In the genomic region with DNA sequence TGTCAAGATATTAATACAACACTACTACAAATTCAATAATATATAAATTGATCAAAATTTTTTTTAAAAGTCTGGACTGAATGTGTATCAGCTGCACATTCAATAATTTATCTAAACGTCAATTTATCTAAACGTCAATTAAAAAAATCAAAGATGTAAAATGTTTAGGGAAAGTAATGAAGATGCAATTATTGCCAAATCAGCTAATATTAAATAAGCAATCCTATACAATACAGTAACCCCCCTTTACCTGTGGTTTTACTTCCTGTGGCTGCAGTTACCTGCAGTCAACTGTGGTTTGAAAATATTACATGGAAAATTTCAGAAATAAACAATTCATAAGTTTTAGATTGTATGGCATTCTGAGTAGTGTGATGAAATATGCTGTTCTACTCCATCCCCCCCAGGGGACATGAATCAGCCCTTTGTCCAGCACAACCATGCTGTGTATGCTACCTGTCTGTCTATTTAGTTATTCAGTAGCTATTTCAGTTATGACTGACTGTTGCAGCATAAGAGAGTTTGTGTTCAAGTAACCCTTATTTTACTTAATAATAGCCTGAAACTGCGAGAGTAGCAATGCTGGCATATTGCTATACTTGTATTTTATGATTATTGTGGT, we compare ENCODE assay signal across 16 cellular contexts.
DNase-seq lines count a peak whose midpoint lies in the region; ATAC-seq, FAIRE-seq and TF ChIP-seq lines count a peak whose summit lies in the region.
"Had no signal": no experiment of that assay in that cellular context is flagged by ENCODE, and none has a peak within 500 bp of the region (broad histone marks: within the 10 kb centered on the region; RNA-seq: fewer than 3 reads in every experiment).

No MANE protein-coding gene starts in this region.

- H3K9ac ChIP-seq in HepG2 (ENCODE audit: insufficient read depth, low read depth, low read length) (no peak overlapping the region), adipocyte (ENCODE audit: low read length) (no peak overlapping the region)

- no peaks in the 10 kb centered on the region for H3K27me3 ChIP-seq in HepG2 (ENCODE audit: control insufficient read depth in 1 of 2, insufficient read depth in 2 of 2, low read length in 2 of 2)
- no peaks in the 10 kb centered on the region for H3K27me3 ChIP-seq in right lobe of liver
- no peaks in the 10 kb centered on the region for H3K27me3 ChIP-seq in adipocyte (replicated peaks; ENCODE audit: control insufficient read depth, insufficient read depth, low read length)

- H3K9me3 ChIP-seq in HepG2 (ENCODE audit: low read length) (no peaks in the 10 kb centered on the region), right lobe of liver (no peaks in the 10 kb centered on the region), adipocyte (ENCODE audit: control insufficient read depth, low read length) (no peaks in the 10 kb centered on the region)
- H3K9me3 ChIP-seq: HAP-1 had no signal

- TF ChIP-seq RAD21 in HepG2 (CRISPR knock-in tag; IDR thresholded peaks at IDR 0.05): no peak

- intact Hi-C loops in HepG2 (cut with micrococcal nuclease; ENCODE audit: unreplicated experiment): loop anchor here (1.0 to 5.0 kb wide), 2 partner anchors 23 to 188 kb away; no protein-coding TSS in a partner anchor
- intact Hi-C loops in right lobe of liver (cut with DNase I): no loop called here

- H3K4me3 ChIP-seq in HepG2 (replicated peaks in 1 of 3; ENCODE audit: insufficient read depth in 1 of 3, low read depth in 2 of 3, low read length in 3 of 3) (no peak overlapping the region; a peak in 1 of 6 replicates), right lobe of liver (no peak overlapping the region), adipocyte (ENCODE audit: low read length) (no peak overlapping the region), fibroblast of pulmonary artery (replicated peaks; ENCODE audit: low read depth, low read length) (no peak overlapping the region)
- H3K4me3 ChIP-seq: HAP-1 had no signal

- no peak for TF ChIP-seq CTCF in HepG2 (CRISPR knock-in tag; IDR thresholded peaks at IDR 0.05)
- TF ChIP-seq CTCF in right lobe of liver (IDR thresholded peaks at IDR 0.05): no peak
- TF ChIP-seq CTCF in fibroblast of pulmonary artery (IDR thresholded peaks at IDR 0.05; ENCODE audit: low read length, missing control alignments): no peak

- CTCF ChIA-PET in HepG2 (lab: Yijun Ruan, JAX; ENCODE audit: low intra/inter-chr PET ratio, low total read pairs): no interaction called here

- POLR2A ChIA-PET in HepG2 (lab: Yijun Ruan, JAX): interaction anchor here (1.0 to 1.7 kb wide), 2 partner anchors 23 to 72 kb away, joined by 4 to 8 read pairs; a partner anchor contains a TSS

- no peak for FAIRE-seq in HepG2 (lab: Jason Lieb, UNC)
- FAIRE-seq: small intestine had no signal

- no peaks in the 10 kb centered on the region for H3K79me2 ChIP-seq in HepG2 (ENCODE audit: insufficient read depth, low read length)

- no TSS peak for BruUV-seq in HepG2 (replicated peaks; lab: Mats Ljungman, UMichigan)

- H3K27ac ChIP-seq in HepG2 (ENCODE audit: extremely low read length, insufficient read depth, low read length) (peak overlapping the region; percentile 57), right lobe of liver (no peak overlapping the region)
- H3K27ac ChIP-seq: HL-60, WERI-Rb-1 had no signal

- peak overlapping the region; percentile 38 for H3K4me2 ChIP-seq in HepG2 (ENCODE audit: low read depth, low read length)

- TF ChIP-seq POLR2A in HepG2 (IDR thresholded peaks at IDR 0.05; ENCODE audit: insufficient read depth in 1 of 2, low read depth in 2 of 2, low read length in 2 of 2) (no peak), right lobe of liver (IDR thresholded peaks at IDR 0.05) (no peak)

- no peaks in the 10 kb centered on the region for H4K20me1 ChIP-seq in HepG2 (ENCODE audit: insufficient read depth, low read length)

- ATAC-seq in HepG2 (peak; percentile 100), right lobe of liver (no peak), GM21786 (IDR thresholded peaks at IDR 0.05; ENCODE audit: unreplicated experiment) (no peak), HG02759 (IDR thresholded peaks at IDR 0.05; ENCODE audit: unreplicated experiment) (no peak), GM18870 (IDR thresholded peaks at IDR 0.05; ENCODE audit: unreplicated experiment) (no peak)

- DNase-seq in HepG2 (ENCODE audit: low spot score) (peak; percentile 88), right lobe of liver (no peak), adipocyte (ENCODE audit: low read depth) (peak; percentile 59), fibroblast of pulmonary artery (ENCODE audit: low read depth) (peak; percentile 64)
- DNase-seq in activated naive CD4-positive, alpha-beta T cell (lab: John Stamatoyannopoulos, UW): no peak
- DNase-seq: activated naive CD8-positive, alpha-beta T cell treated with anti-CD3 and anti-CD28 coated beads, Interleukin-2, amount 10 ng/mL, durations not matched to agents 7 days and 5 days; COR-L47; cortex of kidney; NCI-H2171; small intestine; WERI-Rb-1 had no signal

- peaks cover 1 to 11% of the 10 kb centered on the region in 2 experiments; a peak in 1 of 5 replicates for H3K36me3 ChIP-seq in HepG2 (replicated peaks in 1 of 2; ENCODE audit: control insufficient read depth in 1 of 2, insufficient read depth in 2 of 2, low read length in 2 of 2)
- peaks cover 0 to 10% (median 0%) of the 10 kb centered on the region in 4 donors for H3K36me3 ChIP-seq in right lobe of liver
- H3K36me3 ChIP-seq in adipocyte (ENCODE audit: control insufficient read depth, insufficient read depth, low read length, severe bottlenecking): peaks cover 18% of the 10 kb centered on the region
- H3K36me3 ChIP-seq: HAP-1 had no signal

- no peak overlapping the region for H2AFZ ChIP-seq in HepG2 (ENCODE audit: low read length)

- TF ChIP-seq EP300 in HepG2 (IDR thresholded peaks at IDR 0.05; ENCODE audit: low read depth in 2 of 2, low read length in 2 of 2) (peak in 1 of 2 experiments; percentile 56; a peak in 2 of 4 replicates), HepG2 (CRISPR knock-in tag; IDR thresholded peaks at IDR 0.05; ENCODE audit: borderline replicate concordance) (peak; percentile 69; the same call in 1 of the 2 replicates)

- H3K4me1 ChIP-seq in HepG2 (ENCODE audit: insufficient read depth, low read length) (peaks cover 19% of the 10 kb centered on the region), right lobe of liver (no peaks in the 10 kb centered on the region), adipocyte (ENCODE audit: control insufficient read depth, insufficient read depth, low read length) (peaks cover 10% of the 10 kb centered on the region)
- H3K4me1 ChIP-seq: HAP-1 had no signal

- in situ Hi-C loops in HepG2 (cut with HindIII; ENCODE audit: extremely low pct_ligation_motif_present, low pct_unique_long_range_greater_than_20kb): no loop called here

- 69% methylated on average over 3 of the region's 3 CpGs for WGBS in HepG2 (ENCODE audit: low lambda C conversion rate)
- 75% methylated on average over 3 of the region's 3 CpGs for WGBS in right lobe of liver (ENCODE audit: insufficient coverage, low coverage, low lambda C conversion rate, missing lambda C conversion rate)

TF ChIP-seq in HepG2, 621 proteins besides CTCF, POLR2A, EP300 and RAD21 (continues in another document):
- TF ChIP-seq TBL1XR1 (IDR thresholded peaks at IDR 0.05; ENCODE audit: borderline replicate concordance, low read length, partially characterized antibody) (no peak), SOX6 (IDR thresholded peaks at IDR 0.05) (no peak), SOX6 (CRISPR knock-in tag; IDR thresholded peaks at IDR 0.05) (peak; percentile 53; the same call in 1 of the 2 replicates), ZNF589 (CRISPR knock-in tag; conservative IDR thresholded peaks at IDR 0.05) (no peak), MAFF (IDR thresholded peaks at IDR 0.05; ENCODE audit: low read depth, low read length) (peak; percentile 85), BCL6 (CRISPR knock-in tag; IDR thresholded peaks at IDR 0.05) (0 out of 2 replicates have a peak, but pooled peaks have one; percentile 30)
- TF ChIP-seq, protein P1, sequence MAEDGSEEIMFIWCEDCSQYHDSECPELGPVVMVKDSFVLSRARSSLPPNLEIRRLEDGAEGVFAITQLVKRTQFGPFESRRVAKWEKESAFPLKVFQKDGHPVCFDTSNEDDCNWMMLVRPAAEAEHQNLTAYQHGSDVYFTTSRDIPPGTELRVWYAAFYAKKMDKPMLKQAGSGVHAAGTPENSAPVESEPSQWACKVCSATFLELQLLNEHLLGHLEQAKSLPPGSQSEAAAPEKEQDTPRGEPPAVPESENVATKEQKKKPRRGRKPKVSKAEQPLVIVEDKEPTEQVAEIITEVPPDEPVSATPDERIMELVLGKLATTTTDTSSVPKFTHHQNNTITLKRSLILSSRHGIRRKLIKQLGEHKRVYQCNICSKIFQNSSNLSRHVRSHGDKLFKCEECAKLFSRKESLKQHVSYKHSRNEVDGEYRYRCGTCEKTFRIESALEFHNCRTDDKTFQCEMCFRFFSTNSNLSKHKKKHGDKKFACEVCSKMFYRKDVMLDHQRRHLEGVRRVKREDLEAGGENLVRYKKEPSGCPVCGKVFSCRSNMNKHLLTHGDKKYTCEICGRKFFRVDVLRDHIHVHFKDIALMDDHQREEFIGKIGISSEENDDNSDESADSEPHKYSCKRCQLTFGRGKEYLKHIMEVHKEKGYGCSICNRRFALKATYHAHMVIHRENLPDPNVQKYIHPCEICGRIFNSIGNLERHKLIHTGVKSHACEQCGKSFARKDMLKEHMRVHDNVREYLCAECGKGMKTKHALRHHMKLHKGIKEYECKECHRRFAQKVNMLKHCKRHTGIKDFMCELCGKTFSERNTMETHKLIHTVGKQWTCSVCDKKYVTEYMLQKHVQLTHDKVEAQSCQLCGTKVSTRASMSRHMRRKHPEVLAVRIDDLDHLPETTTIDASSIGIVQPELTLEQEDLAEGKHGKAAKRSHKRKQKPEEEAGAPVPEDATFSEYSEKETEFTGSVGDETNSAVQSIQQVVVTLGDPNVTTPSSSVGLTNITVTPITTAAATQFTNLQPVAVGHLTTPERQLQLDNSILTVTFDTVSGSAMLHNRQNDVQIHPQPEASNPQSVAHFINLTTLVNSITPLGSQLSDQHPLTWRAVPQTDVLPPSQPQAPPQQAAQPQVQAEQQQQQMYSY (CRISPR knock-in tag; IDR thresholded peaks at IDR 0.05): no peak

Comparison
In these comparisons a context has a peak if more than half of its experiments do, and no peak if none do; other contexts are left out.
1. DNase-seq: peak in HepG2 (single experiment), adipocyte (single experiment) and fibroblast of pulmonary artery (single experiment); none in right lobe of liver (0 of 3) and activated naive CD4-positive, alpha-beta T cell (0 of 4).